In the genomic region with DNA sequence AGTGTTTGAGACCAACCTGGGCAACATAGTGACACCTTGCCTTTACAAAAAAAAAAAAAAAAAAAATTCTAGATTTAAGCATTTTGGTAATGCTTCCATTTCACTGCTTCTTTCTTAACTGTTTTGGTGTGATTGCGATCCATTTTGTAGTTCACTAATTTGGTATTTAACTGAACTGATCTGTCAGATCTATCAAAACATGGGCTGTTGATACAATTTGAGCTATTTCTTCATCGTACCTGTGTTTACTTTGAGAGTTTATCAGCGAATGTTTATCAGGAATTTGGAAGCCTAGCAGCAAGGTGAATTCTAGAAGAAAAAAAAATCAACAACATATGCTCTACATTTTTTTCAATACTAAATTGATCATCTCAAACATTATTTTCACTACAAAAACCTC, we compare ENCODE assay signal across 24 cellular contexts.
"Had no signal": no experiment of that assay in that cellular context is flagged by ENCODE, and none has a peak within 500 bp of the region (broad histone marks: within the 10 kb centered on the region; RNA-seq: fewer than 3 reads in every experiment).

No MANE protein-coding gene starts in this region.

- H3K27me3 ChIP-seq: dorsolateral prefrontal cortex, esophagus muscularis mucosa, foreskin keratinocyte, gastroesophageal sphincter, heart right ventricle had no signal

- H3K4me3 Mint-ChIP-seq: mesothelial cell of epicardium, naive B cell had no signal

- H3K27ac Mint-ChIP-seq: mesothelial cell of epicardium, naive B cell had no signal

- H3K27ac ChIP-seq: coronary artery, dorsolateral prefrontal cortex, esophagus muscularis mucosa, foreskin keratinocyte, gastroesophageal sphincter, heart right ventricle, left ventricle myocardium inferior, lower lobe of right lung had no signal

- FAIRE-seq: colon, endothelial cell of umbilical vein, frontal cortex, islet of Langerhans, keratinocyte had no signal

- H3K36me3 Mint-ChIP-seq: mesothelial cell of epicardium, naive B cell had no signal

- H3K4me3 ChIP-seq: coronary artery, dorsolateral prefrontal cortex, esophagus muscularis mucosa, gastroesophageal sphincter, heart right ventricle, left ventricle myocardium inferior, lower lobe of right lung, mucosa of descending colon had no signal

- H3K4me1 Mint-ChIP-seq: naive B cell had no signal

- H3K27me3 Mint-ChIP-seq: naive B cell had no signal

- H3K9me3 ChIP-seq: esophagus muscularis mucosa, gastroesophageal sphincter, heart right ventricle, left ventricle myocardium inferior, lower lobe of right lung, mucosa of descending colon had no signal

- H3K4me1 ChIP-seq: esophagus muscularis mucosa, foreskin keratinocyte, gastroesophageal sphincter, heart right ventricle, left ventricle myocardium inferior, lower lobe of right lung had no signal

- H3K36me3 ChIP-seq: esophagus muscularis mucosa, gastroesophageal sphincter, heart right ventricle, left ventricle myocardium inferior, lower lobe of right lung had no signal

- DNase-seq: dermis blood vessel endothelial cell; dorsolateral prefrontal cortex; effector CD4-positive, alpha-beta T cell; effector memory CD4-positive, alpha-beta T cell; foreskin keratinocyte; glutamatergic neuron; head of caudate nucleus; heart right ventricle; hippocampal formation; left cardiac atrium; left ventricle myocardium inferior; lower lobe of right lung; mesenchymal stem cell; mucosa of descending colon; naive B cell had no signal

- H3K9me3 Mint-ChIP-seq: mesothelial cell of epicardium had no signal

- ATAC-seq: foreskin keratinocyte, gastroesophageal sphincter, heart right ventricle, left cardiac atrium, lower lobe of right lung, mucosa of descending colon had no signal
